In genomic region chr4:37666625-37667071, GRCh38 we compare ENCODE assay signal across 2 cellular contexts.
TF ChIP-seq lines count a peak whose summit lies in the region.

No MANE protein-coding gene starts in this region.

TF ChIP-seq in K562, 482 proteins besides CTCF, POLR2A, EP300 and RAD21 (continues in another document):
- no peak for TF ChIP-seq ARID3A (IDR thresholded peaks at IDR 0.05; ENCODE audit: borderline replicate concordance, low read depth, low read length)
- TF ChIP-seq ZNF785 (CRISPR knock-in tag; IDR thresholded peaks at IDR 0.05), result no peak
- TF ChIP-seq BRD9 (IDR thresholded peaks at IDR 0.05; ENCODE audit: low read depth, partially characterized antibody), result no peak
- TF ChIP-seq L3MBTL2 (IDR thresholded peaks at IDR 0.05), result peak; percentile 30; the same call in 1 of the 2 replicates
- TF ChIP-seq DNMT1 (IDR thresholded peaks at IDR 0.05), result no peak
- TF ChIP-seq RUNX1 (IDR thresholded peaks at IDR 0.05; ENCODE audit: low read depth), result no peak
- no peak for TF ChIP-seq CXXC5 (CRISPR knock-in tag; IDR thresholded peaks at IDR 0.05)
- no peak for TF ChIP-seq NCOA6 (IDR thresholded peaks at IDR 0.05)
- TF ChIP-seq ZBTB26 (CRISPR knock-in tag; IDR thresholded peaks at IDR 0.05), result no peak
- TF ChIP-seq ZNF766 (CRISPR knock-in tag; conservative IDR thresholded peaks at IDR 0.05), result no peak
- no peak for TF ChIP-seq NFIC (IDR thresholded peaks at IDR 0.05)
- no peak for TF ChIP-seq GMEB1 (CRISPR knock-in tag; IDR thresholded peaks at IDR 0.05)

TF ChIP-seq in HepG2, 621 proteins besides CTCF, POLR2A, EP300 and RAD21 (continued from another document and continues in another):
- TF ChIP-seq GABPA (IDR thresholded peaks at IDR 0.05; ENCODE audit: low read depth, low read length) (no peak), GABPA (CRISPR knock-in tag; IDR thresholded peaks at IDR 0.05; ENCODE audit: low read depth) (peak; percentile 43; the same call in 1 of the 2 replicates), TBL1XR1 (IDR thresholded peaks at IDR 0.05; ENCODE audit: borderline replicate concordance, low read length, partially characterized antibody) (peak; percentile 28), FOSL2 (CRISPR knock-in tag; IDR thresholded peaks at IDR 0.05) (peak; percentile 94), MED1 (CRISPR knock-in tag; IDR thresholded peaks at IDR 0.05) (peak; percentile 65), NCOA2 (CRISPR knock-in tag; IDR thresholded peaks at IDR 0.05) (peak; percentile 21; the same call in 1 of the 2 replicates), FOSL1 (CRISPR knock-in tag; IDR thresholded peaks at IDR 0.05; ENCODE audit: borderline replicate concordance) (peak; percentile 52; the same call in 1 of the 2 replicates), RARA (CRISPR knock-in tag; IDR thresholded peaks at IDR 0.05) (peak; percentile 93), RXRA (CRISPR knock-in tag; IDR thresholded peaks at IDR 0.05) (peak; percentile 68; the same call in 1 of the 2 replicates), ZNF7 (CRISPR knock-in tag; IDR thresholded peaks at IDR 0.05) (peak; percentile 99), BCL6 (CRISPR knock-in tag; IDR thresholded peaks at IDR 0.05) (peak; percentile 97), ZNF331 (CRISPR knock-in tag; IDR thresholded peaks at IDR 0.05) (peak; percentile 23; the same call in 1 of the 2 replicates), HMGXB4 (CRISPR knock-in tag; IDR thresholded peaks at IDR 0.05; ENCODE audit: borderline replicate concordance in 1 of 2, low read depth in 1 of 2) (no peak), KAT8 (CRISPR knock-in tag; IDR thresholded peaks at IDR 0.05) (0 out of 2 replicates have a peak, but pooled peaks have one; percentile 30), GATAD2A (CRISPR knock-in tag; IDR thresholded peaks at IDR 0.05) (peak; percentile 58), ARID5B (CRISPR knock-in tag; IDR thresholded peaks at IDR 0.05) (peak; percentile 85), PRDM10 (CRISPR knock-in tag; IDR thresholded peaks at IDR 0.05; ENCODE audit: low read depth) (0 out of 2 replicates have a peak, but pooled peaks have one; percentile 28), BHLHE40 (IDR thresholded peaks at IDR 0.05; ENCODE audit: low read length) (peak; percentile 71; the same call in 1 of the 2 replicates), TCF7 (IDR thresholded peaks at IDR 0.05; ENCODE audit: low read depth) (peak; percentile 47; the same call in 1 of the 2 replicates), TFDP1 (CRISPR knock-in tag; IDR thresholded peaks at IDR 0.05; ENCODE audit: borderline replicate concordance) (peak; percentile 35; the same call in 1 of the 2 replicates), THRA (CRISPR knock-in tag; IDR thresholded peaks at IDR 0.05; ENCODE audit: borderline replicate concordance) (peak; percentile 65; the same call in 1 of the 2 replicates), TFE3 (CRISPR knock-in tag; IDR thresholded peaks at IDR 0.05) (peak; percentile 73; the same call in 1 of the 2 replicates), SOX5 (CRISPR knock-in tag; IDR thresholded peaks at IDR 0.05; ENCODE audit: borderline replicate concordance) (peak; percentile 83), ZNF720 (CRISPR knock-in tag; IDR thresholded peaks at IDR 0.05) (no peak), CREB3 (CRISPR knock-in tag; IDR thresholded peaks at IDR 0.05) (no peak), SOX6 (IDR thresholded peaks at IDR 0.05) (no peak), SOX6 (CRISPR knock-in tag; IDR thresholded peaks at IDR 0.05) (peak; percentile 13; the same call in 1 of the 2 replicates), MIXL1 (CRISPR knock-in tag; IDR thresholded peaks at IDR 0.05) (peak; percentile 58; the same call in 1 of the 2 replicates), MEF2D (CRISPR knock-in tag; IDR thresholded peaks at IDR 0.05) (0 out of 2 replicates have a peak, but pooled peaks have one; percentile 18), ZNF343 (CRISPR knock-in tag; IDR thresholded peaks at IDR 0.05) (no peak), POLR2G (IDR thresholded peaks at IDR 0.05; ENCODE audit: low read depth, low read length) (no peak), ATAD3A (CRISPR knock-in tag; IDR thresholded peaks at IDR 0.05) (no peak), ZBTB26 (CRISPR knock-in tag; IDR thresholded peaks at IDR 0.05; ENCODE audit: borderline replicate concordance) (0 out of 2 replicates have a peak, but pooled peaks have one; percentile 47), TEAD3 (CRISPR knock-in tag; optimal IDR thresholded peaks at IDR 0.05; ENCODE audit: borderline replicate concordance) (peak; percentile 59), RXRB (CRISPR knock-in tag; IDR thresholded peaks at IDR 0.05; ENCODE audit: borderline replicate concordance) (peak; percentile 83), SAP130 (CRISPR knock-in tag; IDR thresholded peaks at IDR 0.05; ENCODE audit: low read depth) (peak; percentile 81), SALL1 (CRISPR knock-in tag; IDR thresholded peaks at IDR 0.05) (peak; percentile 33; the same call in 1 of the 2 replicates), ZFY (CRISPR knock-in tag; IDR thresholded peaks at IDR 0.05) (no peak), FOXK1 (CRISPR knock-in tag; IDR thresholded peaks at IDR 0.05; ENCODE audit: borderline replicate concordance, low read depth) (peak; percentile 69; the same call in 1 of the 2 replicates), ZFP1 (CRISPR knock-in tag; IDR thresholded peaks at IDR 0.05) (no peak), MLX (CRISPR knock-in tag; IDR thresholded peaks at IDR 0.05) (0 out of 2 replicates have a peak, but pooled peaks have one; percentile 37)
